25 cellular contexts compared by ENCODE assay signal in genomic region chrX:22090181-22090580, GRCh38. TPM values are rescaled to one million over a fixed set of nuclear protein-coding genes. Genes with fewer than 3 reads are reported as not detected.
DNase-seq lines count a peak whose midpoint lies in the region; ATAC-seq, FAIRE-seq and TF ChIP-seq lines count a peak whose summit lies in the region.
"Had no signal": no experiment of that assay in that cellular context is flagged by ENCODE, and none has a peak within 500 bp of the region (broad histone marks: within the 10 kb centered on the region; RNA-seq: fewer than 3 reads in every experiment).

No MANE protein-coding gene starts in this region.

- H4K12ac ChIP-seq in trophoblast cell (ENCODE audit: low read depth, low read length), result no peak overlapping the region

- no peaks in the 10 kb centered on the region for H3K27me3 Mint-ChIP-seq in activated naive CD4-positive, alpha-beta T cell treated with anti-CD3 and anti-CD28 coated beads for 36 hours (ENCODE audit: low read depth)
- no peaks in the 10 kb centered on the region for H3K27me3 Mint-ChIP-seq in activated naive CD8-positive, alpha-beta T cell treated with anti-CD3 and anti-CD28 coated beads, Interleukin-2, amount 50 U/mL, for 24 hours
- H3K27me3 Mint-ChIP-seq: CD4-positive, alpha-beta T cell had no signal

- no peak for FAIRE-seq in H54 (lab: Jason Lieb, UNC)
- FAIRE-seq: endometrium had no signal

- H3K9me3 ChIP-seq in fibroblast of lung (ENCODE audit: control insufficient read depth, insufficient read depth, low read depth, low read length) (no peaks in the 10 kb centered on the region), trophoblast cell (ENCODE audit: insufficient read depth, low read depth, low read length) (no peaks in the 10 kb centered on the region)
- H3K9me3 ChIP-seq: left lung, sigmoid colon, tibial artery had no signal

- CTCF ChIA-PET in activated naive CD4-positive, alpha-beta T cell treated with anti-CD3 and anti-CD28 coated beads for 36 hours (lab: Charles Lee), result no interaction called here

- peaks cover 14% of the 10 kb centered on the region for H3K36me3 Mint-ChIP-seq in activated naive CD4-positive, alpha-beta T cell treated with anti-CD3 and anti-CD28 coated beads for 36 hours (ENCODE audit: low read depth)
- peaks cover 67% of the 10 kb centered on the region for H3K36me3 Mint-ChIP-seq in activated naive CD8-positive, alpha-beta T cell treated with anti-CD3 and anti-CD28 coated beads, Interleukin-2, amount 50 U/mL, for 24 hours (ENCODE audit: low read depth)

- no peak overlapping the region for H3K4ac ChIP-seq in trophoblast cell (ENCODE audit: low read depth, low read length)

- H4K20me1 ChIP-seq in fibroblast of lung (ENCODE audit: control insufficient read depth, extremely low read depth, insufficient read depth, low read length), result no peaks in the 10 kb centered on the region

- H3K4me2 ChIP-seq in fibroblast of lung (ENCODE audit: extremely low read depth, insufficient read depth, low read length) (no peak overlapping the region), trophoblast cell (ENCODE audit: low read length) (no peak overlapping the region)

- H4K8ac ChIP-seq in trophoblast cell (ENCODE audit: low read depth, low read length), result no peak overlapping the region

- TF ChIP-seq CTCF in fibroblast of lung (conservative IDR thresholded peaks at IDR 0.05 in 1 of 2, IDR thresholded peaks at IDR 0.05 in 1 of 2; ENCODE audit: low read depth in 1 of 2, low read length in 2 of 2), result no peak

- H2AK5ac ChIP-seq in trophoblast cell (ENCODE audit: low read length), result no peak overlapping the region

- no peak overlapping the region for H3K18ac ChIP-seq in trophoblast cell (ENCODE audit: low read length)

- H3K27me3 ChIP-seq in fibroblast of lung (ENCODE audit: control insufficient read depth, insufficient read depth, low read length) (no peaks in the 10 kb centered on the region), trophoblast cell (ENCODE audit: insufficient read depth, low read length) (no peaks in the 10 kb centered on the region)
- H3K27me3 ChIP-seq: left lung, sigmoid colon, tibial artery had no signal

- WGBS in trophoblast cell (ENCODE audit: extremely low coverage, insufficient coverage, insufficient read length), result no CpG with 5 or more reads among the region's 4 CpGs

- H2BK5ac ChIP-seq in trophoblast cell (ENCODE audit: low read depth, low read length, poor library complexity), result no peak overlapping the region

- H3K9me3 Mint-ChIP-seq in activated naive CD4-positive, alpha-beta T cell treated with anti-CD3 and anti-CD28 coated beads for 36 hours, result peaks cover 5% of the 10 kb centered on the region
- H3K9me3 Mint-ChIP-seq in activated naive CD8-positive, alpha-beta T cell treated with anti-CD3 and anti-CD28 coated beads, Interleukin-2, amount 50 U/mL, for 24 hours, result peaks cover 13% of the 10 kb centered on the region
- H3K9me3 Mint-ChIP-seq: CD4-positive, alpha-beta T cell; nephron progenitor cell had no signal

- no peak overlapping the region for H2BK120ac ChIP-seq in trophoblast cell (ENCODE audit: insufficient read depth, low read length, poor library complexity)

- DNase-seq in activated naive CD4-positive, alpha-beta T cell treated with anti-CD3 and anti-CD28 coated beads for 36 hours, result no peak
- DNase-seq in activated naive CD4-positive, alpha-beta T cell treated with Interleukin-2 at 50 U/mL for 16 hours, result no peak
- DNase-seq in activated naive CD8-positive, alpha-beta T cell treated with anti-CD3 and anti-CD28 coated beads, Interleukin-2, amount 50 U/mL, for 24 hours, result no peak
- DNase-seq in fibroblast of lung (ENCODE audit: low read depth in 2 of 2) (peak; percentile 73 to 82), trophoblast cell (peak; percentile 61 to 89), HuH-7.5 (ENCODE audit: low spot score) (no peak), H54 (ENCODE audit: insufficient read length, low spot score) (no peak)
- DNase-seq: ACHN; activated effector memory CD4-positive, alpha-beta T cell treated with anti-CD3 and anti-CD28 coated beads, Interleukin-2, amount 50 U/mL, for 16 hours; aorta; CD4-positive, alpha-beta T cell; cortex of kidney; GDM1; glutamatergic neuron; left lung; midbrain; NCI-H748 treated with DMSO at 0.1 percent for 48 hours; nephron progenitor cell; sigmoid colon; stimulated activated CD4-positive, alpha-beta T cell treated with anti-CD3 and anti-CD28 coated beads, Interleukin-2, amount 100 ng/mL, for 24 hours; stimulated activated naive CD4-positive, alpha-beta T cell; tibial artery had no signal

- H3K4me3 ChIP-seq in fibroblast of lung (replicated peaks in 1 of 4; ENCODE audit: control extremely low read depth in 1 of 4, insufficient read depth in 1 of 4, low read depth in 3 of 4, low read length in 4 of 4) (no peak overlapping the region), trophoblast cell (ENCODE audit: low read depth, low read length) (no peak overlapping the region)
- H3K4me3 ChIP-seq: left lung, sigmoid colon, tibial artery had no signal

- H3K36me3 ChIP-seq in fibroblast of lung (ENCODE audit: control insufficient read depth, insufficient read depth, low read length) (no peaks in the 10 kb centered on the region), trophoblast cell (ENCODE audit: control insufficient read depth in 1 of 2, insufficient read depth in 2 of 2, low read length in 2 of 2) (no peaks in the 10 kb centered on the region)
- H3K36me3 ChIP-seq: left lung, sigmoid colon, tibial artery had no signal

- H2AFZ ChIP-seq in fibroblast of lung (ENCODE audit: low read length) (no peak overlapping the region), trophoblast cell (ENCODE audit: insufficient read depth, low read length, poor library complexity) (no peak overlapping the region)

- H3K23ac ChIP-seq in trophoblast cell (ENCODE audit: low read length), result no peak overlapping the region

- no peak overlapping the region for H4K91ac ChIP-seq in trophoblast cell (ENCODE audit: low read depth, low read length)

- H3K14ac ChIP-seq in trophoblast cell (ENCODE audit: low read length), result no peak overlapping the region

- H3K4me1 Mint-ChIP-seq in activated naive CD4-positive, alpha-beta T cell treated with anti-CD3 and anti-CD28 coated beads for 36 hours (ENCODE audit: low read depth), result peaks cover 22% of the 10 kb centered on the region
- H3K4me1 Mint-ChIP-seq in activated naive CD8-positive, alpha-beta T cell treated with anti-CD3 and anti-CD28 coated beads, Interleukin-2, amount 50 U/mL, for 24 hours, result peaks cover 50% of the 10 kb centered on the region

- H3K79me2 ChIP-seq in fibroblast of lung (ENCODE audit: control insufficient read depth, insufficient read depth, low read length), result no peaks in the 10 kb centered on the region
- H3K79me2 ChIP-seq in trophoblast cell (ENCODE audit: control insufficient read depth, insufficient read depth, low read length, poor library complexity), result no peaks in the 10 kb centered on the region

- no peak overlapping the region for H3K9ac ChIP-seq in fibroblast of lung (ENCODE audit: insufficient read depth, low read length)
- no peak overlapping the region for H3K9ac ChIP-seq in trophoblast cell (ENCODE audit: low read length)

- peak overlapping the region; percentile 66 for H3K27ac Mint-ChIP-seq in activated naive CD4-positive, alpha-beta T cell treated with anti-CD3 and anti-CD28 coated beads for 36 hours
- H3K27ac Mint-ChIP-seq in activated naive CD8-positive, alpha-beta T cell treated with anti-CD3 and anti-CD28 coated beads, Interleukin-2, amount 50 U/mL, for 24 hours, result peak overlapping the region; percentile 52
- H3K27ac Mint-ChIP-seq: CD4-positive, alpha-beta T cell; nephron progenitor cell had no signal

- peaks cover 3% of the 10 kb centered on the region for H3K79me1 ChIP-seq in trophoblast cell (ENCODE audit: low read length)

- no peak for ATAC-seq in activated naive CD8-positive, alpha-beta T cell treated with anti-CD3 and anti-CD28 coated beads, Interleukin-2, amount 50 U/mL, for 24 hours
- ATAC-seq in GM18870 (IDR thresholded peaks at IDR 0.05; ENCODE audit: unreplicated experiment), result no peak
- ATAC-seq: activated CD4-positive, CD25-positive, alpha-beta regulatory T cell treated with anti-CD3 and anti-CD28 coated beads, Interleukin-2, amount 50 U/mL, for 24 hours; left lung had no signal

- H3K27ac ChIP-seq in fibroblast of lung (ENCODE audit: insufficient read depth, low read length), result no peak overlapping the region
- H3K27ac ChIP-seq in trophoblast cell (ENCODE audit: low read depth, low read length), result no peak overlapping the region
- H3K27ac ChIP-seq: left lung, sigmoid colon, tibial artery had no signal

- intact Hi-C loops in activated naive CD4-positive, alpha-beta T cell treated with anti-CD3 and anti-CD28 coated beads for 36 hours (cut with micrococcal nuclease), result loop anchor here (2.0 kb wide), 1 partner anchor 99 kb away; no protein-coding TSS in a partner anchor

- no peak for TF ChIP-seq POLR2A in H54 (IDR thresholded peaks at IDR 0.05; ENCODE audit: low read depth, low read length)

- H3K4me1 ChIP-seq in fibroblast of lung (ENCODE audit: control insufficient read depth, extremely low read depth, insufficient read depth, low read length) (no peaks in the 10 kb centered on the region), trophoblast cell (ENCODE audit: control insufficient read depth in 1 of 2, insufficient read depth in 2 of 2, low read length in 2 of 2) (peaks cover 0 to 3% of the 10 kb centered on the region in 2 experiments)
- H3K4me1 ChIP-seq: left lung, sigmoid colon, tibial artery had no signal

- H2BK12ac ChIP-seq in trophoblast cell (ENCODE audit: low read length), result no peak overlapping the region

- H3K4me3 Mint-ChIP-seq in activated naive CD4-positive, alpha-beta T cell treated with anti-CD3 and anti-CD28 coated beads for 36 hours, result peak overlapping the region; percentile 66
- peak overlapping the region; percentile 77 for H3K4me3 Mint-ChIP-seq in activated naive CD8-positive, alpha-beta T cell treated with anti-CD3 and anti-CD28 coated beads, Interleukin-2, amount 50 U/mL, for 24 hours
- H3K4me3 Mint-ChIP-seq: CD4-positive, alpha-beta T cell; nephron progenitor cell had no signal

RNA-seq across cellular contexts. Expression of gene PHEX, which starts 58.1 kb away (rescaled TPM):
- total RNA-seq in activated naive CD4-positive, alpha-beta T cell treated with anti-CD3 and anti-CD28 coated beads for 36 hours, result under 1 TPM; 0.31 to 0.64 TPM
- 1.7 and 1.8 TPM in 2 replicates for total RNA-seq in fibroblast of lung
- 0.43 and 1.2 TPM in 2 replicates for polyA plus RNA-seq in fibroblast of lung
- 0.21 and 0.90 TPM in 2 replicates for polyA plus RNA-seq in fibroblast of lung (2012)
- polyA minus RNA-seq in fibroblast of lung (ENCODE audit: low replicate concordance), result 0.04 TPM in 1 of 2 replicates, not detected in the other
- 0.22 and 0.41 TPM in 2 replicates for polyA plus RNA-seq in trophoblast cell (2013)

Comparison
In these comparisons a context has a peak if more than half of its experiments do, and no peak if none do; other contexts are left out.
1. DNase-seq: peak in fibroblast of lung (2 of 2) and trophoblast cell (2 of 2); none in activated naive CD4-positive, alpha-beta T cell treated with anti-CD3 and anti-CD28 coated beads for 36 hours (single experiment), activated naive CD4-positive, alpha-beta T cell treated with Interleukin-2 at 50 U/mL for 16 hours (single experiment), activated naive CD8-positive, alpha-beta T cell treated with anti-CD3 and anti-CD28 coated beads, Interleukin-2, amount 50 U/mL, for 24 hours (single experiment), HuH-7.5 (single experiment) and H54 (single experiment).